13 cellular contexts compared by ENCODE assay signal in the genomic region with DNA sequence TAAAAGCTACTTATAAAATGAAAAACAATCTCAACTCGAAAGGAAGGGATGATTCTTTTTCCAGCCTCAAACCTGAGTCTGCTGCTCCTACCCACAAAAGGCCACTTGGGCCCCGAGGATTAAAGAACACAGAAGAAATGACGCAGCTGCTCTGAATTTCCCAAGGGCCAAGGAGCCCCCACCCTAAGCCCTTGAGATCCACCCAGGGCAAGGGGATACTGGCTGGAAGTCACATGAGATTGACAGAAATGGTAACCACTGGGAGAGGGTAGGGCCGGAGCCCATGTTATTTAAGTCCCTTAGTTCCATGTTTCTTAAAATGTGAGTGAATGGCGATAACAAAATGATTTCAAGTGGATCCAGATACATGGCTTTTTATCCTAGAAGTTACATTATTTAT. TPM values are rescaled to one million over a fixed set of nuclear protein-coding genes. Genes with fewer than 3 reads are reported as not detected.
"Had no signal": no experiment of that assay in that cellular context is flagged by ENCODE, and none has a peak within 500 bp of the region (broad histone marks: within the 10 kb centered on the region; RNA-seq: fewer than 3 reads in every experiment).

No MANE protein-coding gene starts in this region.

- H3K36me3 ChIP-seq: cardiac muscle cell had no signal

- H3K9ac ChIP-seq: SK-N-SH had no signal

- H3K9me3 ChIP-seq: SK-N-SH had no signal

- H3K27ac ChIP-seq: cardiac muscle cell had no signal

- H3K4me2 ChIP-seq: SK-N-SH had no signal

- H3K4me3 ChIP-seq: cardiac muscle cell had no signal

- ATAC-seq: naive thymus-derived CD8-positive, alpha-beta T cell; sciatic nerve; WTC11 had no signal

- DNase-seq: activated CD4-positive, alpha-beta T cell treated with anti-CD3 and anti-CD28 coated beads, Interleukin-2, amount 10 ng/mL, durations not matched to agents 24 days and 14 days; activated CD8-positive, alpha-beta memory T cell treated with anti-CD3 and anti-CD28 coated beads for 24 hours; activated naive CD4-positive, alpha-beta T cell treated with anti-CD3 and anti-CD28 coated beads for 36 hours; naive thymus-derived CD8-positive, alpha-beta T cell; nucleus accumbens; SK-N-SH; stimulated activated CD4-positive, alpha-beta T cell treated with anti-CD3 and anti-CD28 coated beads, Interleukin-4, amount 100 ng/mL, for 4 hours had no signal

RNA-seq across cellular contexts. Expression of gene IGDCC3, which starts 28.0 kb away (rescaled TPM):
- total RNA-seq: activated CD4-positive, alpha-beta T cell treated with anti-CD3 and anti-CD28 coated beads, Interleukin-2, amount 10 ng/mL, durations not matched to agents 24 days and 14 days; activated naive CD4-positive, alpha-beta T cell treated with anti-CD3 and anti-CD28 coated beads for 36 hours; lower leg skin; naive thymus-derived CD8-positive, alpha-beta T cell; pulmonary artery endothelial cell; sciatic nerve; T-helper 1 cell treated with Interleukin-12 subunit alpha and Interleukin-12 subunit beta and Interleukin-4 antibody, amounts not matched to agents 30 ng/mL and 1 ng/mL, for 36 hours had no signal
- polyA plus RNA-seq: naive thymus-derived CD8-positive, alpha-beta T cell had no signal
